11 cellular contexts compared by ENCODE assay signal in the genomic region with DNA sequence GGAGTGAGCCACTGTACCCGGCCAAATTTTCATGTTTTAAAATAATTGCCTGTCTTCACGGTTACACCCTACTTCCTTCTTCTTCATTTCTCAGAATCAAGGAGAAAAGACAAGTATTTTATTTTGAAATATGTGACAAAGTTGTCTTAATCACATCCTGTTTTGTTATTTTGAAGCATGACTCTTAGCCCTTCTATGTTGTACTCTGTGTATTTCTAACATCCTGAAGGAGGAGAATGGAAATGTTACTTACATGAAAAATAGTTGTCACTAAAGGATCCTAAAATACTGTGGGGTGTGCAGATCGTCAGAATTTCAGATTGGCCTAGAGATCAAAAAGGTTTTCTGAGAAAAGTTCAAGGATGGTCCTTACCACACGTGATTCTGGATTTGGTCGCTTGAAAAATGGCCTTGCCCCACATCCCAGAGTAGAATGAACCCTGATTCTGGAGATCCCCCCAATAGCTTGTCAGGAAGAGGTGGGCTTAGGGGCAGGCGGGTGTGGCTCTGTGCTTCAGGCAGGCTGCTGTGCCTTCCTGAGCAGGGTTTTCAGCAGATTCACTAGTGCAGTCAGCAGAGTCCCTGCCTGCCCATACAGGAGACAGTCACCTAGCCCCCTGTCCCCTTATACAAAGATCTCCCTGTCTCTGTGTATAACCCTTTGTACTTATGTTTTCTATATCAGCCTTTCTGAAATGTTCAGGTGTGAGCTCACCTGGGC. TPM values are rescaled to one million over a fixed set of nuclear protein-coding genes. Genes with fewer than 3 reads are reported as not detected.
DNase-seq lines count a peak whose midpoint lies in the region; ATAC-seq, FAIRE-seq and TF ChIP-seq lines count a peak whose summit lies in the region.
"Had no signal": no experiment of that assay in that cellular context is flagged by ENCODE, and none has a peak within 500 bp of the region (broad histone marks: within the 10 kb centered on the region; RNA-seq: fewer than 3 reads in every experiment).

No MANE protein-coding gene starts in this region.

- H3K9me3 ChIP-seq in thymus (ENCODE audit: control insufficient read depth): no peaks in the 10 kb centered on the region

- H3K4me1 Mint-ChIP-seq in activated CD4-positive, alpha-beta memory T cell treated with anti-CD3 and anti-CD28 coated beads, Interleukin-2, amount 10 ng/mL, durations not matched to agents 7 days and 5 days: peaks cover 81% of the 10 kb centered on the region
- H3K4me1 Mint-ChIP-seq: stimulated activated memory B cell treated with anti-CD40 and anti-IgM and Interleukin-4, amounts not matched to agents 10 μg/mL and 1 μg/mL and 100 μg/mL, for 72 hours had no signal

- no peak overlapping the region for H3K4me3 ChIP-seq in fibroblast of pulmonary artery (replicated peaks; ENCODE audit: low read depth, low read length)
- H3K4me3 ChIP-seq in thymus (ENCODE audit: low read length): no peak overlapping the region

- H3K9me3 Mint-ChIP-seq in activated CD4-positive, alpha-beta memory T cell treated with anti-CD3 and anti-CD28 coated beads, Interleukin-2, amount 10 ng/mL, durations not matched to agents 7 days and 5 days: no peaks in the 10 kb centered on the region
- H3K9me3 Mint-ChIP-seq: stimulated activated memory B cell treated with anti-CD40 and anti-IgM and Interleukin-4, amounts not matched to agents 10 μg/mL and 1 μg/mL and 100 μg/mL, for 72 hours had no signal

- peak overlapping the region; percentile 96 for H3K27ac Mint-ChIP-seq in activated CD4-positive, alpha-beta memory T cell treated with anti-CD3 and anti-CD28 coated beads, Interleukin-2, amount 10 ng/mL, durations not matched to agents 7 days and 5 days
- H3K27ac Mint-ChIP-seq: B cell; stimulated activated memory B cell treated with anti-CD40 and anti-IgM and Interleukin-4, amounts not matched to agents 10 μg/mL and 1 μg/mL and 100 μg/mL, for 72 hours had no signal

- 33% methylated on average over 6 of the region's 6 CpGs for WGBS in thymus

- TF ChIP-seq CTCF in fibroblast of pulmonary artery (IDR thresholded peaks at IDR 0.05; ENCODE audit: low read length, missing control alignments): no peak

- CTCF ChIA-PET in activated CD4-positive, alpha-beta memory T cell treated with anti-CD3 and anti-CD28 coated beads, Interleukin-2, amount 10 ng/mL, durations not matched to agents 7 days and 5 days (lab: Charles Lee): interaction anchor here (1.1 to 2.5 kb wide), 3 partner anchors 9 to 106 kb away, joined by 4 to 9 read pairs (median 5); no protein-coding TSS in a partner anchor

- peak overlapping the region; percentile 68 for H3K4me3 Mint-ChIP-seq in activated CD4-positive, alpha-beta memory T cell treated with anti-CD3 and anti-CD28 coated beads, Interleukin-2, amount 10 ng/mL, durations not matched to agents 7 days and 5 days
- H3K4me3 Mint-ChIP-seq: B cell; stimulated activated memory B cell treated with anti-CD40 and anti-IgM and Interleukin-4, amounts not matched to agents 10 μg/mL and 1 μg/mL and 100 μg/mL, for 72 hours had no signal

- POLR2A ChIA-PET in activated CD4-positive, alpha-beta memory T cell treated with anti-CD3 and anti-CD28 coated beads, Interleukin-2, amount 10 ng/mL, durations not matched to agents 7 days and 5 days (lab: Charles Lee): interaction anchor here (1.0 to 6.9 kb wide), 5 partner anchors 9 to 119 kb away, joined by 3 to 148 read pairs (median 5); a partner anchor contains a TSS

- FAIRE-seq in frontal cortex (lab: Jason Lieb, UNC): no peak

- H3K36me3 Mint-ChIP-seq in activated CD4-positive, alpha-beta memory T cell treated with anti-CD3 and anti-CD28 coated beads, Interleukin-2, amount 10 ng/mL, durations not matched to agents 7 days and 5 days (ENCODE audit: low read depth): peaks cover 87% of the 10 kb centered on the region

- DNase-seq in activated naive CD4-positive, alpha-beta T cell treated with Interleukin-2 at 50 U/mL for 16 hours: peak; percentile 21
- DNase-seq in activated naive CD4-positive, alpha-beta T cell (lab: John Stamatoyannopoulos, UW): no peak
- peak; percentile 30 for DNase-seq in activated CD4-positive, alpha-beta memory T cell treated with anti-CD3 and anti-CD28 coated beads, Interleukin-2, amount 10 ng/mL, durations not matched to agents 7 days and 5 days
- DNase-seq in fibroblast of pulmonary artery (ENCODE audit: low read depth) (peak; percentile 50), frontal cortex (ENCODE audit: low spot score in 2 of 2) (no peak), SW 1271 (lab: John Stamatoyannopoulos, UW) (no peak)
- DNase-seq: NCI-H2029 had no signal

- no peak for ATAC-seq in GM21825 (IDR thresholded peaks at IDR 0.05; ENCODE audit: unreplicated experiment)
- ATAC-seq: stimulated activated memory B cell treated with anti-CD40 and anti-IgM and Interleukin-4, amounts not matched to agents 10 μg/mL and 1 μg/mL and 100 μg/mL, for 72 hours had no signal

- peak overlapping the region; percentile 44 for H3K27ac ChIP-seq in thymus (ENCODE audit: low read depth)

- no peaks in the 10 kb centered on the region for H3K36me3 ChIP-seq in thymus (ENCODE audit: control insufficient read depth, insufficient read depth)

- H3K27me3 Mint-ChIP-seq in activated CD4-positive, alpha-beta memory T cell treated with anti-CD3 and anti-CD28 coated beads, Interleukin-2, amount 10 ng/mL, durations not matched to agents 7 days and 5 days: no peaks in the 10 kb centered on the region
- H3K27me3 Mint-ChIP-seq: B cell; stimulated activated memory B cell treated with anti-CD40 and anti-IgM and Interleukin-4, amounts not matched to agents 10 μg/mL and 1 μg/mL and 100 μg/mL, for 72 hours had no signal

- no peaks in the 10 kb centered on the region for H3K4me1 ChIP-seq in thymus (ENCODE audit: control insufficient read depth, insufficient read depth, low read length)

- H3K27me3 ChIP-seq in thymus (ENCODE audit: control insufficient read depth, insufficient read depth): no peaks in the 10 kb centered on the region

RNA-seq across cellular contexts. Expression of a gene that starts 8.6 kb away (rescaled TPM):
- total RNA-seq in activated CD4-positive, alpha-beta memory T cell treated with anti-CD3 and anti-CD28 coated beads, Interleukin-2, amount 10 ng/mL, durations not matched to agents 7 days and 5 days: 100 to 1,000 TPM; 148 to 154 TPM
- polyA plus RNA-seq in thymus: 32.4 TPM
- 3.3 TPM for total RNA-seq in frontal cortex

Comparison
In these comparisons a context has a peak if more than half of its experiments do, and no peak if none do; other contexts are left out.
1. DNase-seq: peak in activated naive CD4-positive, alpha-beta T cell treated with Interleukin-2 at 50 U/mL for 16 hours (single experiment), activated CD4-positive, alpha-beta memory T cell treated with anti-CD3 and anti-CD28 coated beads, Interleukin-2, amount 10 ng/mL, durations not matched to agents 7 days and 5 days (single experiment) and fibroblast of pulmonary artery (single experiment); none in activated naive CD4-positive, alpha-beta T cell (0 of 4), frontal cortex (0 of 2) and SW 1271 (0 of 2).
2. RNA of a gene that starts 8.6 kb away (total RNA-seq): 148 to 154 TPM in activated CD4-positive, alpha-beta memory T cell treated with anti-CD3 and anti-CD28 coated beads, Interleukin-2, amount 10 ng/mL, durations not matched to agents 7 days and 5 days; 3.3 TPM in frontal cortex (single experiment); every median in the first group is over 10 times any median in the second.